ENCODE assay signal across 24 cellular contexts in genomic region chr1:238408737-238409136, GRCh38.
"Had no signal": no experiment of that assay in that cellular context is flagged by ENCODE, and none has a peak within 500 bp of the region (broad histone marks: within the 10 kb centered on the region; RNA-seq: fewer than 3 reads in every experiment).

No MANE protein-coding gene starts in this region.

- H3K4me3 ChIP-seq: heart left ventricle, hepatocyte, lung, mucosa of descending colon, right lobe of liver, stomach, thyroid gland had no signal

- H3K9me3 ChIP-seq: heart left ventricle, mucosa of descending colon, neutrophil, right lobe of liver, stomach, thyroid gland had no signal

- FAIRE-seq: frontal cortex, kidney had no signal

- H3K27ac ChIP-seq: heart left ventricle, hepatocyte, neutrophil, parathyroid adenoma, right lobe of liver, stomach, thyroid gland had no signal

- DNase-seq: cortex of kidney; heart left ventricle; kidney; mucosa of descending colon; naive B cell; right lobe of liver; stimulated activated CD4-positive, alpha-beta T cell treated with anti-CD3 and anti-CD28 coated beads, Interleukin-2, amount 100 ng/mL, for 24 hours; stimulated activated CD4-positive, alpha-beta T cell treated with anti-CD3 and anti-CD28 coated beads, Interleukin-4, amount 100 ng/mL, for 24 hours; stimulated activated naive CD4-positive, alpha-beta T cell treated with Interleukin-2 at 50 U/mL for 16 hours; stomach; thyroid gland; trophoblast cell had no signal

- H3K27ac Mint-ChIP-seq: memory B cell; mesothelial cell of epicardium; naive B cell; natural killer cell treated with Interleukin-12 subunit alpha and Interleukin-12 subunit beta and Interleukin-15 and Interleukin-18, amount 100 ng/mL, for 72 hours; stimulated activated effector memory CD8-positive, alpha-beta T cell treated with anti-CD3 and anti-CD28 coated beads, Interleukin-12 subunit alpha, Interleukin-12 subunit beta, amount 100 ng/mL, for 72 hours had no signal

- H3K4me3 Mint-ChIP-seq: memory B cell; mesothelial cell of epicardium; naive B cell; natural killer cell treated with Interleukin-12 subunit alpha and Interleukin-12 subunit beta and Interleukin-15 and Interleukin-18, amount 100 ng/mL, for 72 hours; neural crest cell; stimulated activated effector memory CD8-positive, alpha-beta T cell treated with anti-CD3 and anti-CD28 coated beads, Interleukin-12 subunit alpha, Interleukin-12 subunit beta, amount 100 ng/mL, for 72 hours had no signal

- ATAC-seq: left lobe of liver; mucosa of descending colon; natural killer cell treated with Interleukin-12 subunit alpha and Interleukin-12 subunit beta and Interleukin-15 and Interleukin-18, amount 100 ng/mL, for 72 hours; stimulated activated effector memory CD8-positive, alpha-beta T cell treated with anti-CD3 and anti-CD28 coated beads, Interleukin-12 subunit alpha, Interleukin-12 subunit beta, amount 100 ng/mL, for 72 hours had no signal

- H3K4me1 ChIP-seq: heart left ventricle, parathyroid adenoma, right lobe of liver, stomach, thyroid gland had no signal

- H3K79me2 ChIP-seq: hepatocyte, parathyroid adenoma had no signal

- H3K36me3 ChIP-seq: heart left ventricle, neutrophil, right lobe of liver, stomach, thyroid gland had no signal

- H3K9me3 Mint-ChIP-seq: mesothelial cell of epicardium had no signal

- H3K4me2 ChIP-seq: hepatocyte had no signal

- H3K36me3 Mint-ChIP-seq: memory B cell; mesothelial cell of epicardium; naive B cell; natural killer cell treated with Interleukin-12 subunit alpha and Interleukin-12 subunit beta and Interleukin-15 and Interleukin-18, amount 100 ng/mL, for 72 hours; stimulated activated effector memory CD8-positive, alpha-beta T cell treated with anti-CD3 and anti-CD28 coated beads, Interleukin-12 subunit alpha, Interleukin-12 subunit beta, amount 100 ng/mL, for 72 hours had no signal

- H3K4me1 Mint-ChIP-seq: memory B cell; mesothelial cell of epicardium; naive B cell; neural crest cell; stimulated activated effector memory CD8-positive, alpha-beta T cell treated with anti-CD3 and anti-CD28 coated beads, Interleukin-12 subunit alpha, Interleukin-12 subunit beta, amount 100 ng/mL, for 72 hours had no signal

- H3K27me3 Mint-ChIP-seq: memory B cell; naive B cell; natural killer cell treated with Interleukin-12 subunit alpha and Interleukin-12 subunit beta and Interleukin-15 and Interleukin-18, amount 100 ng/mL, for 72 hours; progenitor cell of endocrine pancreas had no signal

- H3K27me3 ChIP-seq: heart left ventricle, hepatocyte, neutrophil, right lobe of liver, stomach, thyroid gland had no signal

- H3K9ac ChIP-seq: parathyroid adenoma had no signal

- H2AFZ ChIP-seq: hepatocyte, parathyroid adenoma had no signal
